In the genomic region with DNA sequence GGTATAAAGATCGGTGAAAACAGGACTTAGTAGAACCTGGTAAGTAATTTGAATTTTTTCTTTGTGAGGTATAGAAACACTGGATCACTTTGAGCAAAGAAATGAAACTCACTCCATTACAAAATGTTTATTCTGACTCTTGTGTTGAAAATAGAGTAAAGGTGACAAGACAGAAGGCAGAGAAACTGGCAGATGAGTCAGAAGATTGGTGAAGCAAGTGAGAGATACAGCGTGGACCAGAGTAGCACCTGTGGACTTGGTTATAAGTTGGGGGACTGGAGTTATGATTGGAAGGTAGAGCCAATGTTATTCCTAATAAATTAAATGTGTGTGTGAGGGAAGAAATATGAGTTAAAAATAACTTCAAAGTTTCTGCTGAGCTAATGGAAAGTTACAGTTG, we compare ENCODE assay signal across 22 cellular contexts.
"Had no signal": no experiment of that assay in that cellular context is flagged by ENCODE, and none has a peak within 500 bp of the region (broad histone marks: within the 10 kb centered on the region; RNA-seq: fewer than 3 reads in every experiment).

No MANE protein-coding gene starts in this region.

- ATAC-seq: left colon; left ventricle myocardium superior; natural killer cell; sciatic nerve; stimulated activated naive CD8-positive, alpha-beta T cell treated with anti-CD3 and anti-CD28 coated beads, Interleukin-15, amount 100 ng/mL, for 72 hours had no signal

- H3K27ac Mint-ChIP-seq: immature natural killer cell, memory B cell, natural killer cell, progenitor cell of endocrine pancreas had no signal

- H3K27ac ChIP-seq: pancreas, thyroid gland, vagina had no signal

- DNase-seq: effector CD8-positive, alpha-beta T cell; immature natural killer cell; islet precursor cell; kidney glomerular epithelial cell; left colon; left ventricle myocardium superior; natural killer cell; occipital lobe; pancreas; stimulated activated CD4-positive, alpha-beta T cell treated with anti-CD3 and anti-CD28 coated beads, Interleukin-12 subunit alpha, Interleukin-12 subunit beta, amount 100 ng/mL, for 4 hours; stimulated activated CD4-positive, alpha-beta T cell treated with anti-CD3 and anti-CD28 coated beads, Interleukin-1b, Interleukin-23, amount 100 ng/mL, for 48 hours; stimulated activated CD4-positive, alpha-beta T cell treated with anti-CD3 and anti-CD28 coated beads, Interleukin-4, amount 100 ng/mL, for 1 hour; stimulated activated CD8-positive, alpha-beta memory T cell treated with anti-CD3 and anti-CD28 coated beads, Interleukin-4, amount 100 ng/mL, for 48 hours; stimulated activated naive CD4-positive, alpha-beta T cell; stimulated activated naive CD8-positive, alpha-beta T cell treated with anti-CD3 and anti-CD28 coated beads, Interleukin-15, amount 100 ng/mL, for 72 hours; thyroid gland had no signal

- H3K36me3 Mint-ChIP-seq: immature natural killer cell, memory B cell, natural killer cell had no signal

- H3K4me1 Mint-ChIP-seq: immature natural killer cell; memory B cell; natural killer cell; stimulated activated naive CD8-positive, alpha-beta T cell treated with anti-CD3 and anti-CD28 coated beads, Interleukin-15, amount 100 ng/mL, for 72 hours had no signal

- H3K4me1 ChIP-seq: pancreas, thyroid gland, vagina had no signal

- H3K4me2 ChIP-seq: smooth muscle cell had no signal

- H3K36me3 ChIP-seq: pancreas, thyroid gland, vagina had no signal

- H3K9me3 ChIP-seq: pancreas, thyroid gland, vagina had no signal

- H3K27me3 ChIP-seq: pancreas, thyroid gland, vagina had no signal

- H3K27me3 Mint-ChIP-seq: memory B cell; progenitor cell of endocrine pancreas; stimulated activated naive CD8-positive, alpha-beta T cell treated with anti-CD3 and anti-CD28 coated beads, Interleukin-15, amount 100 ng/mL, for 72 hours had no signal

- H3K4me3 Mint-ChIP-seq: immature natural killer cell; memory B cell; natural killer cell; stimulated activated naive CD8-positive, alpha-beta T cell treated with anti-CD3 and anti-CD28 coated beads, Interleukin-15, amount 100 ng/mL, for 72 hours had no signal

- H3K9me3 Mint-ChIP-seq: memory B cell had no signal

- H3K4me3 ChIP-seq: lung, pancreas, smooth muscle cell, thyroid gland, vagina had no signal
